In genomic region chr10:10078476-10078875, GRCh38 we compare ENCODE assay signal across 7 cellular contexts.
"Had no signal": no experiment of that assay in that cellular context is flagged by ENCODE, and none has a peak within 500 bp of the region (broad histone marks: within the 10 kb centered on the region; RNA-seq: fewer than 3 reads in every experiment).

No MANE protein-coding gene starts in this region.

- DNase-seq: H9, HCEC 1CT, HFFc6, IMR-90, KG1 had no signal

- H3K4me3 ChIP-seq: GM23338, K562 had no signal

- H3K4me2 ChIP-seq: GM23338 had no signal

- ATAC-seq: GM23338, K562 had no signal
